8 cellular contexts compared by ENCODE assay signal in the genomic region with DNA sequence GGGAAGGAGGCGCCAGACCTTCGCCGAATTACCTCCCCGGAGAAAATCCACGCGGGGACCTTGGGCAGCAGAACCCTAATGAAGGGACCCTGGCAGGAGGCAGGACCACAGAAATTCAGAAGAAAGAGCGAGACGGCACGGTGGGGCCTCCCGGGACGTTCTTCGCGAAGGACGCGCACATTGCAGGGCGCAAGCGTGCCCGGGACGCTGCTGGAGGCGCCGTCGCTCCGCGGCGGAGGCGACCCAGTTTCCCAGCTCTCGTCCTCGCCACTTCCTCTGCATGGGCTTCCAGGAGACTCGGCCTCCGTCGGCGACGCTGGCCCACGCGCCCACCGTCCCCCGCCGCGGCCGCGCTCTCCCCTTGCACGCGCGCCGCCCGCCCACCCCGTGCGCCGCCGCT. TPM values are rescaled to one million over a fixed set of nuclear protein-coding genes. Genes with fewer than 3 reads are reported as not detected.
DNase-seq lines count a peak whose midpoint lies in the region; ATAC-seq and TF ChIP-seq lines count a peak whose summit lies in the region.

No MANE protein-coding gene starts in this region.

- no peak overlapping the region for H4K91ac ChIP-seq in IMR-90 (ENCODE audit: insufficient read depth, low read depth, low read length)

- 0 out of 4 replicates have a peak, but pooled peaks cover 0 to 3% of the 10 kb centered on the region in 2 experiments for H3K79me1 ChIP-seq in IMR-90 (ENCODE audit: low read depth in 1 of 2, low read length in 2 of 2)

- H3K4me1 ChIP-seq in IMR-90 (ENCODE audit: control insufficient read depth, insufficient read depth, low read length) = peaks cover 13% of the 10 kb centered on the region
- H3K4me1 ChIP-seq in ascending aorta = peaks cover 3 to 9% of the 10 kb centered on the region in 2 donors
- peaks cover 44% of the 10 kb centered on the region for H3K4me1 ChIP-seq in iPS-20b (ENCODE audit: insufficient read depth, low read length)

- DNase-seq in IMR-90 (no peak), ascending aorta (ENCODE audit: low spot score in 2 of 2) (no peak), NCI-H69 (lab: John Stamatoyannopoulos, UW) (no peak)
- DNase-seq in stimulated activated CD4-positive, alpha-beta T cell treated with anti-CD3 and anti-CD28 coated beads, Interleukin-4, amount 100 ng/mL, for 1 hour = peak; percentile 37

- TF ChIP-seq POLR2A in IMR-90 (IDR thresholded peaks at IDR 0.05; ENCODE audit: low read depth, low read length) = no peak

- H2BK120ac ChIP-seq in IMR-90 (ENCODE audit: low read depth, low read length) = peak overlapping the region; percentile 22; the same call in 1 of the 2 replicates

- H2BK5ac ChIP-seq in IMR-90 (ENCODE audit: low read depth, low read length, poor library complexity, severe bottlenecking) = no peak overlapping the region

- H3K18ac ChIP-seq in IMR-90 (ENCODE audit: low read depth, low read length) = no peak overlapping the region

- peak overlapping the region; percentile 44; the same call in 1 of the 2 replicates for H2AK5ac ChIP-seq in IMR-90 (ENCODE audit: low read depth, low read length)

- H3K27me3 ChIP-seq in IMR-90 (ENCODE audit: control insufficient read depth, insufficient read depth, low read length) (peaks cover 4% of the 10 kb centered on the region; the same call in 1 of the 2 replicates), ascending aorta (no peaks in the 10 kb centered on the region), iPS-20b (ENCODE audit: insufficient read depth, low read length) (peaks cover 46% of the 10 kb centered on the region)

- peaks cover 5% of the 10 kb centered on the region; the same call in 1 of the 2 replicates for H3K9me1 ChIP-seq in IMR-90 (ENCODE audit: insufficient read depth, low read length)

- TF ChIP-seq CTCF in IMR-90 (conservative IDR thresholded peaks at IDR 0.05; ENCODE audit: low read depth, low read length) (no peak), ascending aorta (IDR thresholded peaks at IDR 0.05) (peak in 1 of 3 experiments; percentile 37)

- intact Hi-C loops in IMR-90 (cut with micrococcal nuclease) (no loop called here), ascending aorta (cut with DNase I) (no loop called here)

- no peaks in the 10 kb centered on the region for H3K9me3 ChIP-seq in IMR-90 (ENCODE audit: control insufficient read depth, insufficient read depth, low read length)
- H3K9me3 ChIP-seq in ascending aorta = no peaks in the 10 kb centered on the region
- H3K9me3 ChIP-seq in iPS-20b (ENCODE audit: insufficient read depth, low read depth, low read length) = no peaks in the 10 kb centered on the region

- no TSS peak for BruUV-seq in IMR-90 (replicated peaks; lab: Mats Ljungman, UMichigan)

- H2BK20ac ChIP-seq in IMR-90 (ENCODE audit: low read depth, low read length) = no peak overlapping the region

- no peak overlapping the region for H2BK15ac ChIP-seq in IMR-90 (ENCODE audit: low read depth, low read length)

- WGBS in IMR-90 (ENCODE audit: extremely low coverage in 2 of 2, insufficient read length in 1 of 2), 2 experiments = 25% methylated on average over 28 of the region's 50 CpGs; no CpG with 5 or more reads in 1 of the 2 experiments

- no peak overlapping the region for H3K27ac ChIP-seq in IMR-90 (ENCODE audit: insufficient read depth, low read length)
- H3K27ac ChIP-seq in ascending aorta = no peak overlapping the region
- no peak overlapping the region for H3K27ac ChIP-seq in iPS-20b (ENCODE audit: low read length)

- H3K4ac ChIP-seq in IMR-90 (ENCODE audit: low read depth, low read length) = no peak overlapping the region

- ATAC-seq in IMR-90 (ENCODE audit: low read depth) (no peak), HG02840 (IDR thresholded peaks at IDR 0.05; ENCODE audit: low FRiP score, unreplicated experiment) (no peak), GM19452 (IDR thresholded peaks at IDR 0.05; ENCODE audit: unreplicated experiment) (no peak), HG03108 (IDR thresholded peaks at IDR 0.05; ENCODE audit: unreplicated experiment) (no peak)

- H4K5ac ChIP-seq in IMR-90 (ENCODE audit: low read depth, low read length) = no peak overlapping the region

- H2AK9ac ChIP-seq in IMR-90 (replicated peaks; ENCODE audit: low read depth, low read length, poor library complexity) = no peak overlapping the region

- no peak overlapping the region for H3K4me3 ChIP-seq in IMR-90 (ENCODE audit: insufficient read depth, low read depth, low read length)
- H3K4me3 ChIP-seq in ascending aorta = peak overlapping the region; percentile 56 to 59
- H3K4me3 ChIP-seq in iPS-20b (ENCODE audit: low read length) = peak overlapping the region; percentile 57; the same call in 1 of the 2 replicates

- in situ Hi-C loops in IMR-90 (cut with MboI; ENCODE audit: low sequenced_read_pairs) = no loop called here

- H3K56ac ChIP-seq in IMR-90 (ENCODE audit: extremely low read depth, insufficient read depth, low read length) = no peak overlapping the region

- CTCF ChIA-PET in IMR-90 (lab: Yijun Ruan, JAX) = no interaction called here

- no peak for TF ChIP-seq RAD21 in IMR-90 (IDR thresholded peaks at IDR 0.05; ENCODE audit: low read length)

- H3K36me3 ChIP-seq in IMR-90 (ENCODE audit: control insufficient read depth, insufficient read depth, low read length) (no peaks in the 10 kb centered on the region), ascending aorta (no peaks in the 10 kb centered on the region), iPS-20b (ENCODE audit: insufficient read depth, low read depth, low read length) (no peaks in the 10 kb centered on the region)

- H4K8ac ChIP-seq in IMR-90 (ENCODE audit: low read depth in 2 of 2, low read length in 2 of 2) = no peak overlapping the region; a peak in 1 of 4 replicates

- H4K20me1 ChIP-seq in IMR-90 (ENCODE audit: insufficient read depth, low read length) = no peaks in the 10 kb centered on the region

- H2AFZ ChIP-seq in IMR-90 (replicated peaks; ENCODE audit: low read length, poor library complexity) = peak overlapping the region; percentile 53

- H3K9ac ChIP-seq in IMR-90 (ENCODE audit: low read depth, low read length) = no peak overlapping the region
- peak overlapping the region; percentile 51; the same call in 1 of the 2 replicates for H3K9ac ChIP-seq in iPS-20b (ENCODE audit: low read depth, low read length)

- no peak overlapping the region for H3K14ac ChIP-seq in IMR-90 (replicated peaks; ENCODE audit: low read depth, low read length)

- dilution Hi-C loops in IMR-90 (cut with HindIII; ENCODE audit: low sequenced_read_pairs, unreplicated experiment) = no loop called here

- POLR2A ChIA-PET in IMR-90 (lab: Charles Lee; ENCODE audit: unreplicated experiment) = no interaction called here

- H3K23ac ChIP-seq in IMR-90 (ENCODE audit: low read depth, low read length) = no peak overlapping the region

- H3K4me2 ChIP-seq in IMR-90 (ENCODE audit: low read depth, low read length) = no peak overlapping the region; the same call in 1 of the 2 replicates

TF ChIP-seq in IMR-90, 13 proteins besides CTCF, POLR2A, EP300 and RAD21:
- TF ChIP-seq CHD1 (IDR thresholded peaks at IDR 0.05; ENCODE audit: low read depth, low read length) (no peak), BHLHE40 (IDR thresholded peaks at IDR 0.05; ENCODE audit: low read depth, low read length) (no peak), MXI1 (IDR thresholded peaks at IDR 0.05; ENCODE audit: borderline replicate concordance, low read depth, low read length) (no peak), CEBPB (IDR thresholded peaks at IDR 0.05; ENCODE audit: low read depth, low read length) (no peak), RCOR1 (IDR thresholded peaks at IDR 0.05; ENCODE audit: insufficient replicate concordance, low read length) (no peak), NFE2L2 (IDR thresholded peaks at IDR 0.05; ENCODE audit: low read depth, low read length) (no peak), ELK1 (IDR thresholded peaks at IDR 0.05; ENCODE audit: borderline replicate concordance, low read depth, low read length) (no peak), RFX5 (IDR thresholded peaks at IDR 0.05; ENCODE audit: low read depth, low read length) (no peak), MAZ (IDR thresholded peaks at IDR 0.05; ENCODE audit: borderline replicate concordance, low read depth, low read length) (no peak), SMC3 (IDR thresholded peaks at IDR 0.05; ENCODE audit: low read depth, low read length) (no peak), MAFK (IDR thresholded peaks at IDR 0.05; ENCODE audit: low read depth, low read length) (no peak), FOS (IDR thresholded peaks at IDR 0.05; ENCODE audit: low read depth, low read length) (no peak)
- TF ChIP-seq, protein P1, sequence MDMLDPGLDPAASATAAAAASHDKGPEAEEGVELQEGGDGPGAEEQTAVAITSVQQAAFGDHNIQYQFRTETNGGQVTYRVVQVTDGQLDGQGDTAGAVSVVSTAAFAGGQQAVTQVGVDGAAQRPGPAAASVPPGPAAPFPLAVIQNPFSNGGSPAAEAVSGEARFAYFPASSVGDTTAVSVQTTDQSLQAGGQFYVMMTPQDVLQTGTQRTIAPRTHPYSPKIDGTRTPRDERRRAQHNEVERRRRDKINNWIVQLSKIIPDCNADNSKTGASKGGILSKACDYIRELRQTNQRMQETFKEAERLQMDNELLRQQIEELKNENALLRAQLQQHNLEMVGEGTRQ (IDR thresholded peaks at IDR 0.05; ENCODE audit: low read depth, low read length) = no peak

RNA-seq across cellular contexts. Expression of gene SMAD3, which starts 31.9 kb away (rescaled TPM):
- total RNA-seq in IMR-90 (2012; rRNA removed) (71.0 and 71.1 TPM in 2 replicates), ascending aorta (89.3 TPM)
- 177 and 194 TPM in 2 replicates for polyA plus RNA-seq in IMR-90 (2012; rRNA removed)
- polyA plus RNA-seq in IMR-90 (2012; cell fraction: cytosol; rRNA removed) = 153 and 181 TPM in 2 replicates
- 378 and 409 TPM in 2 replicates for polyA plus RNA-seq in IMR-90 (2012; cell fraction: nucleus; rRNA removed; ENCODE audit: low replicate concordance)
